21 cellular contexts compared by ENCODE assay signal in genomic region chr13:49610176-49610575, GRCh38. TPM values are rescaled to one million over a fixed set of nuclear protein-coding genes. Genes with fewer than 3 reads are reported as not detected.
DNase-seq lines count a peak whose midpoint lies in the region; ATAC-seq, FAIRE-seq and TF ChIP-seq lines count a peak whose summit lies in the region.
"Had no signal": no experiment of that assay in that cellular context is flagged by ENCODE, and none has a peak within 500 bp of the region (broad histone marks: within the 10 kb centered on the region; RNA-seq: fewer than 3 reads in every experiment).

No MANE protein-coding gene starts in this region.

- H3K4me3 ChIP-seq in bronchial epithelial cell (ENCODE audit: low read depth, low read length) = no peak overlapping the region
- H3K4me3 ChIP-seq: breast epithelium, spleen, transverse colon had no signal

- FAIRE-seq in bronchial epithelial cell (lab: Jason Lieb, UNC) = peak; percentile 86
- no peak for FAIRE-seq in D721Med (lab: Jason Lieb, UNC)

- ATAC-seq in HG03354 (IDR thresholded peaks at IDR 0.05; ENCODE audit: poor library complexity, severe bottlenecking, unreplicated experiment) (no peak), GM19452 (IDR thresholded peaks at IDR 0.05; ENCODE audit: unreplicated experiment) (no peak)
- ATAC-seq: activated T-cell treated with anti-CD3 and anti-CD28 coated beads, Interleukin-2, amount 50 U/mL, for 4 hours; esophagus mucosa; natural killer cell; PC-3 had no signal

- DNase-seq in DMS53 treated with DMSO at 0.1 percent for 48 hours (lab: John Stamatoyannopoulos, UW; ENCODE audit: unreplicated experiment) (peak; percentile 45), NCI-H1092 (lab: John Stamatoyannopoulos, UW) (peak; percentile 78), NCI-H345 treated with DMSO at 0.1 percent for 48 hours (lab: John Stamatoyannopoulos, UW; ENCODE audit: unreplicated experiment) (peak; percentile 21), bronchial epithelial cell (ENCODE audit: low read depth) (no peak), D721Med (ENCODE audit: insufficient read length, low spot score) (no peak)
- DNase-seq: activated CD4-positive, alpha-beta memory T cell treated with anti-CD3 and anti-CD28 coated beads, Interleukin-2, amount 10 ng/mL, durations not matched to agents 7 days and 5 days; activated naive CD8-positive, alpha-beta T cell treated with anti-CD3 and anti-CD28 coated beads, Interleukin-2, amount 10 ng/mL, durations not matched to agents 7 days and 5 days; activated T-cell treated with anti-CD3 and anti-CD28 coated beads, Interleukin-2, amount 50 U/mL, for 4 hours; EL; head of caudate nucleus; KBM-7; mammary epithelial cell; natural killer cell; NCI-H1436; PC-3; spleen; transverse colon had no signal

- no peaks in the 10 kb centered on the region for H3K27me3 ChIP-seq in bronchial epithelial cell (ENCODE audit: control insufficient read depth, insufficient read depth, low read length)
- H3K27me3 ChIP-seq: breast epithelium, spleen, transverse colon had no signal

- no peaks in the 10 kb centered on the region for H3K36me3 ChIP-seq in bronchial epithelial cell (ENCODE audit: control insufficient read depth, insufficient read depth, low read length)
- H3K36me3 ChIP-seq: breast epithelium, spleen, transverse colon had no signal

- TF ChIP-seq CTCF in bronchial epithelial cell (IDR thresholded peaks at IDR 0.05; ENCODE audit: insufficient read depth, low read length, severe bottlenecking) (no peak), D721Med (IDR thresholded peaks at IDR 0.05; ENCODE audit: insufficient read depth, missing control alignments) (no peak)

RNA-seq across cellular contexts. Expression of gene ARL11, which starts 18.1 kb away (rescaled TPM):
- under 0.01 TPM in 1 of 2 replicates, not detected in the other for total RNA-seq in bronchial epithelial cell
- total RNA-seq: PC-3 had no signal

RNA-seq across cellular contexts. Expression of gene RCBTB1, which starts 24.8 kb away (rescaled TPM):
- total RNA-seq in bronchial epithelial cell = 10.4 and 21.3 TPM in 2 replicates

Comparison
In these comparisons a context has a peak if more than half of its experiments do, and no peak if none do; other contexts are left out.
1. DNase-seq: peak in DMS53 treated with DMSO at 0.1 percent for 48 hours (single experiment), NCI-H1092 (single experiment) and NCI-H345 treated with DMSO at 0.1 percent for 48 hours (single experiment); none in bronchial epithelial cell (single experiment) and D721Med (single experiment).